26 cellular contexts compared by ENCODE assay signal in the genomic region with DNA sequence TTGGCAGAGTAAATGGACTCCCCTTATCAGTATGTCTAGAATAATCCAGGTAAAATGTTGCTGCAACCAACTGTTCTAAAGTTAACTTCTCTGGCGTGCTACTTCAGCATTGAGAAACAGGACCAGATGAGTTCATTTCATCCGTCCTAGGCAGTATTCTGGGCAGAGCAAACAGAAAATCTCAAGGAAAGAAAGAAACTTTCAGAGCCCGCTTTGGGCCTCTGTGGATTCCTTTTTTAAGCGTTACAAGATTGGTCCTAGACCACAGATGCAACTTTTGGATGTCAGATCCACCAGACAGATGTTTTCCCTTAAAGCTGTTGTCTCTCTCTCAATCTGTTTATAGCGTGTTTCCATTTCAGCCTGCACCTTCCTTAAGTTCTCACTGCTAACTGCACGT.
DNase-seq lines count a peak whose midpoint lies in the region; ATAC-seq and TF ChIP-seq lines count a peak whose summit lies in the region.
"Had no signal": no experiment of that assay in that cellular context is flagged by ENCODE, and none has a peak within 500 bp of the region (broad histone marks: within the 10 kb centered on the region; RNA-seq: fewer than 3 reads in every experiment).

No MANE protein-coding gene starts in this region.

- no peak for TF ChIP-seq CTCF in nephron (IDR thresholded peaks at IDR 0.05; ENCODE audit: unreplicated experiment in 3 of 3)
- no peak for TF ChIP-seq CTCF in transverse colon (IDR thresholded peaks at IDR 0.05)

- no peaks in the 10 kb centered on the region for H3K27me3 ChIP-seq in transverse colon
- H3K27me3 ChIP-seq: upper lobe of left lung had no signal

- no peak overlapping the region for H3K4me3 ChIP-seq in transverse colon
- H3K4me3 ChIP-seq: SK-N-MC, upper lobe of left lung had no signal

- H3K4me1 Mint-ChIP-seq in activated naive CD8-positive, alpha-beta T cell (ENCODE audit: low read depth): peaks cover 78% of the 10 kb centered on the region
- H3K4me1 Mint-ChIP-seq in activated naive CD8-positive, alpha-beta T cell treated with anti-CD3 and anti-CD28 coated beads for 36 hours: peaks cover 35% of the 10 kb centered on the region
- peaks cover 68% of the 10 kb centered on the region for H3K4me1 Mint-ChIP-seq in nephron

- TF ChIP-seq EP300 in transverse colon (IDR thresholded peaks at IDR 0.05; ENCODE audit: low read depth): no peak

- no peaks in the 10 kb centered on the region for H3K36me3 ChIP-seq in transverse colon
- H3K36me3 ChIP-seq: upper lobe of left lung had no signal

- intact Hi-C loops in transverse colon (cut with DNase I; ENCODE audit: low total_unique reads): no loop called here

- no peaks in the 10 kb centered on the region for H3K27me3 Mint-ChIP-seq in activated naive CD8-positive, alpha-beta T cell
- H3K27me3 Mint-ChIP-seq in activated naive CD8-positive, alpha-beta T cell treated with anti-CD3 and anti-CD28 coated beads for 36 hours: no peaks in the 10 kb centered on the region
- no peaks in the 10 kb centered on the region for H3K27me3 Mint-ChIP-seq in nephron (ENCODE audit: low read depth)
- H3K27me3 Mint-ChIP-seq: activated CD4-positive, alpha-beta T cell treated with anti-CD3 and anti-CD28 coated beads, Interleukin-2, amount 10 ng/mL, durations not matched to agents 24 days and 14 days; CD8-positive, alpha-beta memory T cell had no signal

- H3K4me3 Mint-ChIP-seq in activated naive CD8-positive, alpha-beta T cell: no peak overlapping the region
- no peak overlapping the region for H3K4me3 Mint-ChIP-seq in activated naive CD8-positive, alpha-beta T cell treated with anti-CD3 and anti-CD28 coated beads for 36 hours
- H3K4me3 Mint-ChIP-seq in nephron: no peak overlapping the region
- H3K4me3 Mint-ChIP-seq: activated CD4-positive, alpha-beta T cell treated with anti-CD3 and anti-CD28 coated beads, Interleukin-2, amount 10 ng/mL, durations not matched to agents 24 days and 14 days; activated T-helper 1 cell treated with anti-CD3 and anti-CD28 coated beads, Interleukin-12 subunit alpha, Interleukin-12 subunit beta, Interleukin-2, Interleukin-4 antibody, amounts not matched to agents 30 ng/mL and 10 ng/mL and 1 ng/mL, durations not matched to agents 14 hours and 24 hours and 36 hours; CD8-positive, alpha-beta memory T cell; mesothelial cell of epicardium; natural killer cell had no signal

- no peak for DNase-seq in activated naive CD8-positive, alpha-beta T cell treated with anti-CD3 and anti-CD28 coated beads for 36 hours
- DNase-seq in fibroblast of peridontal ligament (ENCODE audit: extremely low read depth): peak; percentile 67
- DNase-seq in transverse colon: no peak
- DNase-seq in NCI-H226: no peak
- DNase-seq in iPS-NIHi7 (ENCODE audit: extremely low spot score): no peak
- DNase-seq: activated CD4-positive, alpha-beta T cell treated with anti-CD3 and anti-CD28 coated beads, Interleukin-2, amount 10 ng/mL, durations not matched to agents 24 days and 14 days; AML-193; CD8-positive, alpha-beta memory T cell; effector CD8-positive, alpha-beta T cell; natural killer cell; NCI-H1092 treated with DMSO at 0.1 percent for 48 hours; NCI-H187 treated with DMSO at 0.1 percent for 48 hours; NCI-H526; retina; stimulated activated CD4-positive, alpha-beta T cell treated with anti-CD3 and anti-CD28 coated beads, Interleukin-12 subunit alpha, Interleukin-12 subunit beta, amount 100 ng/mL, for 4 hours; stimulated activated CD4-positive, alpha-beta T cell treated with anti-CD3 and anti-CD28 coated beads, Interleukin-4, amount 100 ng/mL, for 24 hours; stimulated activated naive CD8-positive, alpha-beta T cell treated with anti-CD3 and anti-CD28 coated beads, Interleukin-15, Interleukin-2, amounts not matched to agents 100 U/mL and 50 U/mL, for 24 hours; upper lobe of left lung had no signal

- TF ChIP-seq POLR2A in transverse colon (IDR thresholded peaks at IDR 0.05): no peak

- in situ Hi-C loops in transverse colon (cut with MboI; ENCODE audit: low pct_ligation_motif_present in 1 of 4, low pct_unique_long_range_greater_than_20kb in 1 of 4, low sequenced_read_pairs in 3 of 4): no loop called here

- H3K27ac ChIP-seq in transverse colon: peak overlapping the region in 3 of 4 donors; percentile 7 to 47 (median 34)
- H3K27ac ChIP-seq: SK-N-MC, upper lobe of left lung, VCaP had no signal

- peak overlapping the region; percentile 46 for H3K27ac Mint-ChIP-seq in activated naive CD8-positive, alpha-beta T cell
- H3K27ac Mint-ChIP-seq in activated naive CD8-positive, alpha-beta T cell treated with anti-CD3 and anti-CD28 coated beads for 36 hours: no peak overlapping the region
- H3K27ac Mint-ChIP-seq in nephron: peak overlapping the region; percentile 36 to 94 (median 69)
- H3K27ac Mint-ChIP-seq: activated CD4-positive, alpha-beta T cell treated with anti-CD3 and anti-CD28 coated beads, Interleukin-2, amount 10 ng/mL, durations not matched to agents 24 days and 14 days; activated T-helper 1 cell treated with anti-CD3 and anti-CD28 coated beads, Interleukin-12 subunit alpha, Interleukin-12 subunit beta, Interleukin-2, Interleukin-4 antibody, amounts not matched to agents 30 ng/mL and 10 ng/mL and 1 ng/mL, durations not matched to agents 14 hours and 24 hours and 36 hours; mesothelial cell of epicardium; natural killer cell had no signal

- H3K9me3 Mint-ChIP-seq in activated naive CD8-positive, alpha-beta T cell (ENCODE audit: low read depth): peaks cover 5% of the 10 kb centered on the region
- H3K9me3 Mint-ChIP-seq in activated naive CD8-positive, alpha-beta T cell treated with anti-CD3 and anti-CD28 coated beads for 36 hours: peaks cover 7% of the 10 kb centered on the region
- H3K9me3 Mint-ChIP-seq in nephron: no peaks in the 10 kb centered on the region
- H3K9me3 Mint-ChIP-seq: activated T-helper 1 cell treated with anti-CD3 and anti-CD28 coated beads, Interleukin-12 subunit alpha, Interleukin-12 subunit beta, Interleukin-2, Interleukin-4 antibody, amounts not matched to agents 30 ng/mL and 10 ng/mL and 1 ng/mL, durations not matched to agents 14 hours and 24 hours and 36 hours; CD8-positive, alpha-beta memory T cell; natural killer cell had no signal

- 64 to 75% methylated on average over 6 of the region's 6 CpGs for WGBS in transverse colon (ENCODE audit: low coverage in 1 of 2), 2 donors

- H3K4me1 ChIP-seq in transverse colon: peaks cover 0 to 10% (median under 1%) of the 10 kb centered on the region in 4 donors

- no peaks in the 10 kb centered on the region for H3K9me3 ChIP-seq in transverse colon
- H3K9me3 ChIP-seq: upper lobe of left lung had no signal

- peaks cover 26% of the 10 kb centered on the region for H3K36me3 Mint-ChIP-seq in activated naive CD8-positive, alpha-beta T cell
- peaks cover 84% of the 10 kb centered on the region for H3K36me3 Mint-ChIP-seq in activated naive CD8-positive, alpha-beta T cell treated with anti-CD3 and anti-CD28 coated beads for 36 hours
- H3K36me3 Mint-ChIP-seq in nephron (ENCODE audit: low read depth): no peaks in the 10 kb centered on the region
- H3K36me3 Mint-ChIP-seq: mesothelial cell of epicardium, natural killer cell had no signal

- ATAC-seq in GM19023 (IDR thresholded peaks at IDR 0.05; ENCODE audit: unreplicated experiment): no peak
- ATAC-seq: activated naive CD4-positive, alpha-beta T cell treated with anti-CD3 and anti-CD28 coated beads, Interleukin-2, amount 50 U/mL, for 72 hours; natural killer cell; stimulated activated naive CD8-positive, alpha-beta T cell treated with anti-CD3 and anti-CD28 coated beads, Interleukin-15, Interleukin-2, amounts not matched to agents 100 U/mL and 50 U/mL, for 24 hours had no signal
